ENCODE assay signal across 18 cellular contexts in genomic region chr6:155278319-155279049, GRCh38. TPM values are rescaled to one million over a fixed set of nuclear protein-coding genes. Genes with fewer than 3 reads are reported as not detected.
DNase-seq lines count a peak whose midpoint lies in the region; ATAC-seq lines count a peak whose summit lies in the region.
"Had no signal": no experiment of that assay in that cellular context is flagged by ENCODE, and none has a peak within 500 bp of the region (broad histone marks: within the 10 kb centered on the region; RNA-seq: fewer than 3 reads in every experiment).

No MANE protein-coding gene starts in this region.

- peaks cover 21% of the 10 kb centered on the region for H3K36me3 Mint-ChIP-seq in activated naive CD4-positive, alpha-beta T cell treated with anti-CD3 and anti-CD28 coated beads, Interleukin-2, amount 50 U/mL, for 24 hours

- ATAC-seq in GM21786 (IDR thresholded peaks at IDR 0.05; ENCODE audit: unreplicated experiment) (no peak), GM21390 (IDR thresholded peaks at IDR 0.05; ENCODE audit: unreplicated experiment) (no peak)
- ATAC-seq: GM12878, K562 had no signal

- H2BK12ac ChIP-seq in trophoblast cell (ENCODE audit: low read length), result no peak overlapping the region

- H3K27me3 Mint-ChIP-seq in activated naive CD4-positive, alpha-beta T cell treated with anti-CD3 and anti-CD28 coated beads, Interleukin-2, amount 50 U/mL, for 24 hours, result no peaks in the 10 kb centered on the region

- H3K36me3 ChIP-seq in trophoblast cell (ENCODE audit: control insufficient read depth in 1 of 2, insufficient read depth in 2 of 2, low read length in 2 of 2), result peaks cover 2 to 4% of the 10 kb centered on the region in 2 experiments

- H3K14ac ChIP-seq in trophoblast cell (ENCODE audit: low read length), result no peak overlapping the region

- no peak overlapping the region for H3K4ac ChIP-seq in trophoblast cell (ENCODE audit: low read depth, low read length)

- H2AK5ac ChIP-seq in trophoblast cell (ENCODE audit: low read length), result no peak overlapping the region

- H3K4me3 Mint-ChIP-seq in activated naive CD4-positive, alpha-beta T cell treated with anti-CD3 and anti-CD28 coated beads, Interleukin-2, amount 50 U/mL, for 24 hours, result no peak overlapping the region
- H3K4me3 Mint-ChIP-seq: HFFc6 had no signal

- no CpG with 5 or more reads among the region's 5 CpGs for WGBS in trophoblast cell (ENCODE audit: extremely low coverage, insufficient coverage, insufficient read length)

- peaks cover 2% of the 10 kb centered on the region for H3K9me3 ChIP-seq in trophoblast cell (ENCODE audit: insufficient read depth, low read depth, low read length)
- H3K9me3 ChIP-seq: Caco-2 had no signal

- peaks cover 24% of the 10 kb centered on the region for H3K4me1 Mint-ChIP-seq in activated naive CD4-positive, alpha-beta T cell treated with anti-CD3 and anti-CD28 coated beads, Interleukin-2, amount 50 U/mL, for 24 hours

- H2BK5ac ChIP-seq in trophoblast cell (ENCODE audit: low read depth, low read length, poor library complexity), result no peak overlapping the region

- H2AFZ ChIP-seq in trophoblast cell (ENCODE audit: insufficient read depth, low read length, poor library complexity), result no peak overlapping the region

- H2BK120ac ChIP-seq in trophoblast cell (ENCODE audit: insufficient read depth, low read length, poor library complexity), result no peak overlapping the region

- no peak overlapping the region for H3K4me2 ChIP-seq in trophoblast cell (ENCODE audit: low read length)

- no peak overlapping the region for H3K4me3 ChIP-seq in trophoblast cell (ENCODE audit: low read depth, low read length)
- H3K4me3 ChIP-seq: GM12878, K562 had no signal

- no peak for DNase-seq in activated naive CD4-positive, alpha-beta T cell (lab: John Stamatoyannopoulos, UW)
- DNase-seq in LHCN-M2 (ENCODE audit: low read depth) (peak; percentile 36), epithelial cell of prostate (ENCODE audit: low read depth, low spot score) (no peak), trophoblast cell (no peak), AML-193 (lab: John Stamatoyannopoulos, UW) (no peak)
- DNase-seq: Caco-2, GOT3, HFFc6, NCI-H1092 treated with DMSO at 0.1 percent for 48 hours, NCI-H1694 treated with DMSO at 0.1 percent for 48 hours, NCI-H446, NCI-H774 had no signal

- H4K91ac ChIP-seq in trophoblast cell (ENCODE audit: low read depth, low read length), result no peak overlapping the region

- H4K8ac ChIP-seq in trophoblast cell (ENCODE audit: low read depth, low read length), result no peak overlapping the region

- peaks cover 2% of the 10 kb centered on the region for H3K79me2 ChIP-seq in trophoblast cell (ENCODE audit: control insufficient read depth, insufficient read depth, low read length, poor library complexity)

- H4K12ac ChIP-seq in trophoblast cell (ENCODE audit: low read depth, low read length), result peak overlapping the region; percentile 18

- no peak overlapping the region for H3K9ac ChIP-seq in trophoblast cell (ENCODE audit: low read length)

- H3K18ac ChIP-seq in trophoblast cell (ENCODE audit: low read length), result no peak overlapping the region

- peaks cover 3% of the 10 kb centered on the region in 2 experiments for H3K4me1 ChIP-seq in trophoblast cell (ENCODE audit: control insufficient read depth in 1 of 2, insufficient read depth in 2 of 2, low read length in 2 of 2)
- H3K4me1 ChIP-seq: Caco-2 had no signal

- H3K27ac Mint-ChIP-seq in activated naive CD4-positive, alpha-beta T cell treated with anti-CD3 and anti-CD28 coated beads, Interleukin-2, amount 50 U/mL, for 24 hours, result peak overlapping the region; percentile 25
- H3K27ac Mint-ChIP-seq: HFFc6 had no signal

- H3K27me3 ChIP-seq in trophoblast cell (ENCODE audit: insufficient read depth, low read length), result no peaks in the 10 kb centered on the region

- no peak overlapping the region for H3K23ac ChIP-seq in trophoblast cell (ENCODE audit: low read length)

- peaks cover 3% of the 10 kb centered on the region for H3K79me1 ChIP-seq in trophoblast cell (ENCODE audit: low read length)

- peak overlapping the region; percentile 18 for H3K27ac ChIP-seq in epithelial cell of prostate
- no peak overlapping the region for H3K27ac ChIP-seq in trophoblast cell (ENCODE audit: low read depth, low read length)
- H3K27ac ChIP-seq: C4-2B had no signal

- H3K9me3 Mint-ChIP-seq in activated naive CD4-positive, alpha-beta T cell treated with anti-CD3 and anti-CD28 coated beads, Interleukin-2, amount 50 U/mL, for 24 hours, result no peaks in the 10 kb centered on the region
- H3K9me3 Mint-ChIP-seq: HFFc6 had no signal

RNA-seq across cellular contexts. Expression of gene CLDN20, which starts 14.7 kb away (rescaled TPM):
- not detected in 2 replicates for total RNA-seq in LHCN-M2 (2014; rRNA removed)
- polyA plus RNA-seq in LHCN-M2 (2012), result 0.29 TPM
- not detected in 2 replicates for polyA plus RNA-seq in trophoblast cell (2013)
- total RNA-seq: Caco-2, GM12878, HFFc6, K562 had no signal
- polyA plus RNA-seq: K562 had no signal

RNA-seq across cellular contexts. Expression of gene TFB1M, which starts 35.8 kb away (rescaled TPM):
- 21.2 and 21.7 TPM in 2 replicates for total RNA-seq in LHCN-M2 (2014; rRNA removed)
- polyA plus RNA-seq in LHCN-M2 (2012), result 14.2 TPM
- polyA plus RNA-seq in trophoblast cell (2013), result 19.2 and 19.9 TPM in 2 replicates
